ENCODE assay signal across 1 cellular context in genomic region chr7:6271694-6272371, GRCh38.
TF ChIP-seq lines count a peak whose summit lies in the region.

No MANE protein-coding gene starts in this region.

TF ChIP-seq in K562, 482 proteins besides CTCF, POLR2A, EP300 and RAD21 (continued from another document):
- no peak for TF ChIP-seq ZNF740 (CRISPR knock-in tag; IDR thresholded peaks at IDR 0.05)
- no peak for TF ChIP-seq ZNF740 (tag; IDR thresholded peaks at IDR 0.05)
- no peak for TF ChIP-seq ZBTB11 (CRISPR knock-in tag; IDR thresholded peaks at IDR 0.05)
- TF ChIP-seq E2F6 (IDR thresholded peaks at IDR 0.05; ENCODE audit: borderline replicate concordance in 1 of 2, extremely low read depth in 1 of 2, insufficient read depth in 1 of 2, insufficient read length in 1 of 2, low read depth in 1 of 2, low read length in 1 of 2, poor library complexity in 1 of 2, severe bottlenecking in 1 of 2), result peak in 1 of 2 experiments; percentile 4
- TF ChIP-seq PML (IDR thresholded peaks at IDR 0.05; ENCODE audit: low read length), result no peak
- TF ChIP-seq BCL6 (CRISPR knock-in tag; IDR thresholded peaks at IDR 0.05), result no peak
- TF ChIP-seq MED1 (CRISPR knock-in tag; IDR thresholded peaks at IDR 0.05; ENCODE audit: borderline replicate concordance), result no peak
- no peak for TF ChIP-seq HNRNPUL1 (IDR thresholded peaks at IDR 0.05; ENCODE audit: low read length)
- TF ChIP-seq PTRF (tag; IDR thresholded peaks at IDR 0.05), result no peak
- no peak for TF ChIP-seq ZNF324 (CRISPR knock-in tag; IDR thresholded peaks at IDR 0.05)
- no peak for TF ChIP-seq TOE1 (IDR thresholded peaks at IDR 0.05; ENCODE audit: borderline replicate concordance)
- TF ChIP-seq TOE1 (CRISPR knock-in tag; IDR thresholded peaks at IDR 0.05; ENCODE audit: borderline replicate concordance, low read depth), result no peak
- TF ChIP-seq NFXL1 (CRISPR knock-in tag; IDR thresholded peaks at IDR 0.05), result no peak
- no peak for TF ChIP-seq TBL1XR1 (IDR thresholded peaks at IDR 0.05; ENCODE audit: low read length in 2 of 2)
- peak; percentile 32; the same call in 1 of the 2 replicates for TF ChIP-seq KLF13 (tag; IDR thresholded peaks at IDR 0.05; ENCODE audit: borderline replicate concordance, low read depth)
- TF ChIP-seq, protein P1, sequence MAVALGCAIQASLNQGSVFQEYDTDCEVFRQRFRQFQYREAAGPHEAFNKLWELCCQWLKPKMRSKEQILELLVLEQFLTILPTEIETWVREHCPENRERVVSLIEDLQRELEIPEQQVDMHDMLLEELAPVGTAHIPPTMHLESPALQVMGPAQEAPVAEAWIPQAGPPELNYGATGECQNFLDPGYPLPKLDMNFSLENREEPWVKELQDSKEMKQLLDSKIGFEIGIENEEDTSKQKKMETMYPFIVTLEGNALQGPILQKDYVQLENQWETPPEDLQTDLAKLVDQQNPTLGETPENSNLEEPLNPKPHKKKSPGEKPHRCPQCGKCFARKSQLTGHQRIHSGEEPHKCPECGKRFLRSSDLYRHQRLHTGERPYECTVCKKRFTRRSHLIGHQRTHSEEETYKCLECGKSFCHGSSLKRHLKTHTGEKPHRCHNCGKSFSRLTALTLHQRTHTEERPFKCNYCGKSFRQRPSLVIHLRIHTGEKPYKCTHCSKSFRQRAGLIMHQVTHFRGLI (CRISPR knock-in tag; IDR thresholded peaks at IDR 0.05), result no peak
- TF ChIP-seq ETV5 (CRISPR knock-in tag; IDR thresholded peaks at IDR 0.05; ENCODE audit: low read depth), result no peak
- no peak for TF ChIP-seq ZBTB12 (CRISPR knock-in tag; IDR thresholded peaks at IDR 0.05)
- no peak for TF ChIP-seq ARID2 (IDR thresholded peaks at IDR 0.05)
- no peak for TF ChIP-seq FOXM1 (IDR thresholded peaks at IDR 0.05; ENCODE audit: low read depth)
- TF ChIP-seq FOXM1 (CRISPR knock-in tag; IDR thresholded peaks at IDR 0.05; ENCODE audit: low read depth), result 0 out of 2 replicates have a peak, but pooled peaks have one; percentile 43
- 0 out of 2 replicates have a peak, but pooled peaks have one; percentile 10 for TF ChIP-seq L3MBTL2 (IDR thresholded peaks at IDR 0.05)
- TF ChIP-seq, protein P2, sequence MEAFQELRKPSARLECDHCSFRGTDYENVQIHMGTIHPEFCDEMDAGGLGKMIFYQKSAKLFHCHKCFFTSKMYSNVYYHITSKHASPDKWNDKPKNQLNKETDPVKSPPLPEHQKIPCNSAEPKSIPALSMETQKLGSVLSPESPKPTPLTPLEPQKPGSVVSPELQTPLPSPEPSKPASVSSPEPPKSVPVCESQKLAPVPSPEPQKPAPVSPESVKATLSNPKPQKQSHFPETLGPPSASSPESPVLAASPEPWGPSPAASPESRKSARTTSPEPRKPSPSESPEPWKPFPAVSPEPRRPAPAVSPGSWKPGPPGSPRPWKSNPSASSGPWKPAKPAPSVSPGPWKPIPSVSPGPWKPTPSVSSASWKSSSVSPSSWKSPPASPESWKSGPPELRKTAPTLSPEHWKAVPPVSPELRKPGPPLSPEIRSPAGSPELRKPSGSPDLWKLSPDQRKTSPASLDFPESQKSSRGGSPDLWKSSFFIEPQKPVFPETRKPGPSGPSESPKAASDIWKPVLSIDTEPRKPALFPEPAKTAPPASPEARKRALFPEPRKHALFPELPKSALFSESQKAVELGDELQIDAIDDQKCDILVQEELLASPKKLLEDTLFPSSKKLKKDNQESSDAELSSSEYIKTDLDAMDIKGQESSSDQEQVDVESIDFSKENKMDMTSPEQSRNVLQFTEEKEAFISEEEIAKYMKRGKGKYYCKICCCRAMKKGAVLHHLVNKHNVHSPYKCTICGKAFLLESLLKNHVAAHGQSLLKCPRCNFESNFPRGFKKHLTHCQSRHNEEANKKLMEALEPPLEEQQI (IDR thresholded peaks at IDR 0.05), result no peak
- TF ChIP-seq ZNF444 (CRISPR knock-in tag; IDR thresholded peaks at IDR 0.05), result no peak
- TF ChIP-seq, protein P3, sequence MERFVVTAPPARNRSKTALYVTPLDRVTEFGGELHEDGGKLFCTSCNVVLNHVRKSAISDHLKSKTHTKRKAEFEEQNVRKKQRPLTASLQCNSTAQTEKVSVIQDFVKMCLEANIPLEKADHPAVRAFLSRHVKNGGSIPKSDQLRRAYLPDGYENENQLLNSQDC (CRISPR knock-in tag; IDR thresholded peaks at IDR 0.05), result no peak
- no peak for TF ChIP-seq SIRT6 (IDR thresholded peaks at IDR 0.05; ENCODE audit: low read depth, low read length)
- 0 out of 2 replicates have a peak, but pooled peaks have one; percentile 32 for TF ChIP-seq ZNF263 (CRISPR knock-in tag; IDR thresholded peaks at IDR 0.05; ENCODE audit: borderline replicate concordance)
- no peak for TF ChIP-seq CREB5 (CRISPR knock-in tag; IDR thresholded peaks at IDR 0.05)
- TF ChIP-seq ZBTB40 (IDR thresholded peaks at IDR 0.05), result peak; percentile 60
- no peak for TF ChIP-seq ZBTB40 (CRISPR knock-in tag; IDR thresholded peaks at IDR 0.05)
- peak; percentile 17 for TF ChIP-seq HNRNPLL (IDR thresholded peaks at IDR 0.05; ENCODE audit: low read depth, low read length, poor library complexity, severe bottlenecking)
- no peak for TF ChIP-seq HMG20A (CRISPR knock-in tag; conservative IDR thresholded peaks at IDR 0.05)
- TF ChIP-seq SNRNP70 (optimal IDR thresholded peaks at IDR 0.05; ENCODE audit: low read depth, low read length), result no peak
- TF ChIP-seq ZEB2 (IDR thresholded peaks at IDR 0.05), result 0 out of 2 replicates have a peak, but pooled peaks have one; percentile 39
- TF ChIP-seq ZNF77 (CRISPR knock-in tag; IDR thresholded peaks at IDR 0.05), result no peak
- no peak for TF ChIP-seq ZFX (CRISPR knock-in tag; IDR thresholded peaks at IDR 0.05)
- no peak for TF ChIP-seq HMG20B (CRISPR knock-in tag; IDR thresholded peaks at IDR 0.05)
- TF ChIP-seq TFAM (CRISPR knock-in tag; conservative IDR thresholded peaks at IDR 0.05), result no peak
